In the genomic region with DNA sequence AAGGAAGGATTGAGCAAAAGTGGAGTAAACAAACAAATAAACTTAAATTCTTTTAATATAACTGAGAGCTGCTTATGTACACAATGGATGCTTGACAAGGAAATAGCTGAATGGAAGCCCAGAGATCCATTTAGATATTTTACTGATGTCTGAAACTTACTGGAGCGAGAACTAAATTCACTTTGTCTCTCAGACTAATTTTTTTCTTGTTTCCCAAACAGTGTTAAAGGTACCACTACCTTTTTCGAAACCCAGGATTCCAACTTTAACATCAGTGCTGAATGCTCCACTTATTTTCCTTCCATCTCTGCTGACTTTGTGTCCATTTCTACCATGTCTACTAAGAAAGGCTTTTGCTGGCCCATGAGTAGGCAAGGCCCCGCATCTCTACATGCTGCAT, we compare ENCODE assay signal across 25 cellular contexts. TPM values are rescaled to one million over a fixed set of nuclear protein-coding genes. Genes with fewer than 3 reads are reported as not detected.
"Had no signal": no experiment of that assay in that cellular context is flagged by ENCODE, and none has a peak within 500 bp of the region (broad histone marks: within the 10 kb centered on the region; RNA-seq: fewer than 3 reads in every experiment).

No MANE protein-coding gene starts in this region.

- H3K4me3 Mint-ChIP-seq: activated CD4-positive, alpha-beta memory T cell treated with anti-CD3 and anti-CD28 coated beads, Interleukin-2, amount 10 ng/mL, durations not matched to agents 7 days and 5 days; activated CD4-positive, alpha-beta T cell treated with anti-CD3 and anti-CD28 coated beads, Interleukin-2, amount 10 ng/mL, durations not matched to agents 7 days and 5 days; activated naive CD4-positive, alpha-beta T cell treated with anti-CD3 and anti-CD28 coated beads, Interleukin-2, amount 10 ng/mL, durations not matched to agents 7 days and 5 days; activated naive CD8-positive, alpha-beta T cell treated with anti-CD3 and anti-CD28 coated beads, Interleukin-2, amount 10 ng/mL, durations not matched to agents 7 days and 5 days; activated T-cell treated with anti-CD3 and anti-CD28 coated beads, Interleukin-2, amount 50 U/mL, for 24 hours; activated T-cell treated with anti-CD3 and anti-CD28 coated beads, Interleukin-2, amount 50 U/mL, for 72 hours; T-helper 17 cell; T-helper 2 cell treated with Interferon-gamma antibody and Interleukin-4, amounts not matched to agents 5 μg/mL and 100 μg/mL, for 36 hours had no signal

- H3K4me3 ChIP-seq: gastrocnemius medialis, heart left ventricle had no signal

- H3K9me3 Mint-ChIP-seq: activated CD4-positive, alpha-beta memory T cell treated with anti-CD3 and anti-CD28 coated beads, Interleukin-2, amount 10 ng/mL, durations not matched to agents 7 days and 5 days; activated CD4-positive, alpha-beta T cell treated with anti-CD3 and anti-CD28 coated beads, Interleukin-2, amount 10 ng/mL, durations not matched to agents 7 days and 5 days; activated naive CD4-positive, alpha-beta T cell treated with anti-CD3 and anti-CD28 coated beads, Interleukin-2, amount 10 ng/mL, durations not matched to agents 7 days and 5 days; activated naive CD8-positive, alpha-beta T cell treated with anti-CD3 and anti-CD28 coated beads, Interleukin-2, amount 10 ng/mL, durations not matched to agents 7 days and 5 days; activated T-cell treated with anti-CD3 and anti-CD28 coated beads, Interleukin-2, amount 50 U/mL, for 24 hours; activated T-cell treated with anti-CD3 and anti-CD28 coated beads, Interleukin-2, amount 50 U/mL, for 72 hours; T-helper 2 cell treated with Interferon-gamma antibody and Interleukin-4, amounts not matched to agents 5 μg/mL and 100 μg/mL, for 36 hours had no signal

- DNase-seq: activated CD4-positive, alpha-beta memory T cell treated with anti-CD3 and anti-CD28 coated beads, Interleukin-2, amount 10 ng/mL, durations not matched to agents 7 days and 5 days; activated CD4-positive, alpha-beta T cell treated with anti-CD3 and anti-CD28 coated beads for 1 hour; activated CD4-positive, alpha-beta T cell treated with anti-CD3 and anti-CD28 coated beads for 4 hours; activated CD4-positive, alpha-beta T cell treated with anti-CD3 and anti-CD28 coated beads, Interleukin-2, amount 10 ng/mL, durations not matched to agents 7 days and 5 days; activated CD4-positive, alpha-beta T cell treated with anti-CD3 and anti-CD28 coated beads, Interleukin-2, amount 50 U/mL, for 4 hours; activated CD4-positive, CD25-positive, alpha-beta regulatory T cell; activated CD8-positive, alpha-beta memory T cell treated with anti-CD3 and anti-CD28 coated beads, Interleukin-2, amount 50 U/mL, for 48 hours; activated gamma-delta T cell; activated naive CD4-positive, alpha-beta T cell; activated naive CD4-positive, alpha-beta T cell treated with anti-CD3 and anti-CD28 coated beads, Interleukin-2, amount 10 ng/mL, durations not matched to agents 7 days and 5 days; activated naive CD8-positive, alpha-beta T cell treated with anti-CD3 and anti-CD28 coated beads, Interleukin-2, amount 10 ng/mL, durations not matched to agents 7 days and 5 days; activated T-cell treated with anti-CD3 and anti-CD28 coated beads for 4 hours; activated T-cell treated with anti-CD3 and anti-CD28 coated beads, Interleukin-2, amount 50 U/mL, for 24 hours; activated T-cell treated with anti-CD3 and anti-CD28 coated beads, Interleukin-2, amount 50 U/mL, for 72 hours; brain microvascular endothelial cell; effector CD8-positive, alpha-beta T cell; gastrocnemius medialis; glutamatergic neuron; heart left ventricle; T-helper 1 cell; T-helper 17 cell; T1000 had no signal

- H3K4me1 Mint-ChIP-seq: activated naive CD4-positive, alpha-beta T cell treated with anti-CD3 and anti-CD28 coated beads, Interleukin-2, amount 10 ng/mL, durations not matched to agents 7 days and 5 days; T-helper 17 cell had no signal

- H3K36me3 Mint-ChIP-seq: activated naive CD4-positive, alpha-beta T cell treated with anti-CD3 and anti-CD28 coated beads, Interleukin-2, amount 10 ng/mL, durations not matched to agents 7 days and 5 days; activated naive CD4-positive, alpha-beta T cell treated with anti-CD3 and anti-CD28 coated beads, Interleukin-2, amount 50 U/mL, for 72 hours; activated naive CD8-positive, alpha-beta T cell treated with anti-CD3 and anti-CD28 coated beads, Interleukin-2, amount 10 ng/mL, durations not matched to agents 7 days and 5 days had no signal

- H3K36me3 ChIP-seq: gastrocnemius medialis had no signal

- H3K27ac Mint-ChIP-seq: activated CD4-positive, alpha-beta memory T cell treated with anti-CD3 and anti-CD28 coated beads, Interleukin-2, amount 10 ng/mL, durations not matched to agents 7 days and 5 days; activated CD4-positive, alpha-beta T cell treated with anti-CD3 and anti-CD28 coated beads, Interleukin-2, amount 10 ng/mL, durations not matched to agents 7 days and 5 days; activated naive CD4-positive, alpha-beta T cell treated with anti-CD3 and anti-CD28 coated beads, Interleukin-2, amount 10 ng/mL, durations not matched to agents 7 days and 5 days; activated naive CD4-positive, alpha-beta T cell treated with anti-CD3 and anti-CD28 coated beads, Interleukin-2, amount 50 U/mL, for 72 hours; activated naive CD8-positive, alpha-beta T cell treated with anti-CD3 and anti-CD28 coated beads, Interleukin-2, amount 10 ng/mL, durations not matched to agents 7 days and 5 days; activated T-cell treated with anti-CD3 and anti-CD28 coated beads, Interleukin-2, amount 50 U/mL, for 24 hours; activated T-cell treated with anti-CD3 and anti-CD28 coated beads, Interleukin-2, amount 50 U/mL, for 72 hours; T-helper 17 cell; T-helper 2 cell treated with Interferon-gamma antibody and Interleukin-4, amounts not matched to agents 5 μg/mL and 100 μg/mL, for 36 hours had no signal

- ATAC-seq: activated naive CD4-positive, alpha-beta T cell treated with anti-CD3 and anti-CD28 coated beads, Interleukin-2, amount 50 U/mL, for 72 hours; activated T-cell treated with anti-CD3 and anti-CD28 coated beads, Interleukin-2, amount 50 U/mL, for 72 hours; foreskin keratinocyte; gastrocnemius medialis; heart left ventricle; T-helper 17 cell had no signal

- H3K27ac ChIP-seq: brain microvascular endothelial cell, foreskin keratinocyte, gastrocnemius medialis, heart left ventricle had no signal

- H3K9me3 ChIP-seq: gastrocnemius medialis, heart left ventricle had no signal

- H3K27me3 ChIP-seq: foreskin keratinocyte had no signal

RNA-seq across cellular contexts. Expression of gene EFEMP1, which starts 4.0 kb away (rescaled TPM):
- total RNA-seq: activated CD4-positive, alpha-beta memory T cell treated with anti-CD3 and anti-CD28 coated beads, Interleukin-2, amount 10 ng/mL, durations not matched to agents 7 days and 5 days; activated CD4-positive, alpha-beta T cell treated with anti-CD3 and anti-CD28 coated beads, Interleukin-2, amount 10 ng/mL, durations not matched to agents 7 days and 5 days; activated naive CD4-positive, alpha-beta T cell treated with anti-CD3 and anti-CD28 coated beads, Interleukin-2, amount 50 U/mL, for 72 hours; activated naive CD8-positive, alpha-beta T cell treated with anti-CD3 and anti-CD28 coated beads, Interleukin-2, amount 10 ng/mL, durations not matched to agents 7 days and 5 days; activated T-cell treated with anti-CD3 and anti-CD28 coated beads, Interleukin-2, amount 50 U/mL, for 72 hours; T-helper 17 cell had no signal
